Comparison of ENCODE assay signal across 1 cellular context in the genomic region with DNA sequence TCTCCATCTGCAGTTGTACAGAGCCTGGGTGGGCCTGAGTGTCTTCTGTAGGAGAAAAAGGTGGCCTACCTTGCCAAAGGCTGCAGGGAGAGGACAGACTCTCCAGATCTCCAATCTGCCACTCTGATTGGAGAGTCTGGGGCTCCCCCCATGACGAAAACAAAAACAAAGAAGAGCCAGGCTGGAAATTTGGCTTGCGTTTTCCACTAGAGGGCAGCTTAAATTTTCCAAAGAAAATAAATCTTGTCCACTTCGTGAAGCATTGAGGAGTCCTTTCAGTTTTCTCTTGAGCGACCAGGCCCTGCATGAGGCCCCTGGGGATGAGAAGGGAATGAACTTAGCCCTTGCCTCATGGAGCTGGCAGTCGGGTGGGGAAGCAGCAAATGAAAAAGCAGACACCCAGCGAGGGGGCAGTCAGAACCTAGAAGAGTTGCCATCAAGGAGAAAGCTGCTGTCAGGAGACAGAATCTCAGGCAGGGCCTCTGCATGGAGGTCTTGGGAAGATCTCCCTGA.
A peak's percentile ranks its signal among the peaks of the same experiment; 100 is the strongest.
TF ChIP-seq lines count a peak whose summit lies in the region.

No MANE protein-coding gene starts in this region.

TF ChIP-seq in HepG2, 621 proteins besides CTCF, POLR2A, EP300 and RAD21 (continued from another document and continues in another):
- TF ChIP-seq, protein P1, sequence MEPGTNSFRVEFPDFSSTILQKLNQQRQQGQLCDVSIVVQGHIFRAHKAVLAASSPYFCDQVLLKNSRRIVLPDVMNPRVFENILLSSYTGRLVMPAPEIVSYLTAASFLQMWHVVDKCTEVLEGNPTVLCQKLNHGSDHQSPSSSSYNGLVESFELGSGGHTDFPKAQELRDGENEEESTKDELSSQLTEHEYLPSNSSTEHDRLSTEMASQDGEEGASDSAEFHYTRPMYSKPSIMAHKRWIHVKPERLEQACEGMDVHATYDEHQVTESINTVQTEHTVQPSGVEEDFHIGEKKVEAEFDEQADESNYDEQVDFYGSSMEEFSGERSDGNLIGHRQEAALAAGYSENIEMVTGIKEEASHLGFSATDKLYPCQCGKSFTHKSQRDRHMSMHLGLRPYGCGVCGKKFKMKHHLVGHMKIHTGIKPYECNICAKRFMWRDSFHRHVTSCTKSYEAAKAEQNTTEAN (CRISPR knock-in tag; conservative IDR thresholded peaks at IDR 0.05): 0 out of 2 replicates have a peak, but pooled peaks have one; percentile 42
- TF ChIP-seq NRL (CRISPR knock-in tag; IDR thresholded peaks at IDR 0.05; ENCODE audit: borderline replicate concordance) (peak; percentile 83), ATF6 (CRISPR knock-in tag; conservative IDR thresholded peaks at IDR 0.05) (no peak), ZNF350 (CRISPR knock-in tag; IDR thresholded peaks at IDR 0.05; ENCODE audit: borderline replicate concordance, low read depth) (0 out of 2 replicates have a peak, but pooled peaks have one; percentile 40), RARA (CRISPR knock-in tag; IDR thresholded peaks at IDR 0.05) (no peak), ZNF44 (CRISPR knock-in tag; IDR thresholded peaks at IDR 0.05) (no peak), ZNF644 (CRISPR knock-in tag; IDR thresholded peaks at IDR 0.05; ENCODE audit: low read depth) (0 out of 2 replicates have a peak, but pooled peaks have one; percentile 27), ZNF703 (CRISPR knock-in tag; IDR thresholded peaks at IDR 0.05; ENCODE audit: borderline replicate concordance) (no peak), MTA3 (CRISPR knock-in tag; IDR thresholded peaks at IDR 0.05) (no peak), PCBP2 (optimal IDR thresholded peaks at IDR 0.05; ENCODE audit: low read depth, low read length, poor library complexity, severe bottlenecking) (no peak), ZSCAN9 (CRISPR knock-in tag; IDR thresholded peaks at IDR 0.05; ENCODE audit: borderline replicate concordance) (no peak), HNRNPL (IDR thresholded peaks at IDR 0.05; ENCODE audit: low read depth, low read length) (no peak), DZIP1 (CRISPR knock-in tag; IDR thresholded peaks at IDR 0.05) (0 out of 2 replicates have a peak, but pooled peaks have one; percentile 84), NFAT5 (CRISPR knock-in tag; IDR thresholded peaks at IDR 0.05) (0 out of 2 replicates have a peak, but pooled peaks have one; percentile 45), MED8 (CRISPR knock-in tag; IDR thresholded peaks at IDR 0.05; ENCODE audit: insufficient replicate concordance) (no peak), NKX3-1 (CRISPR knock-in tag; IDR thresholded peaks at IDR 0.05) (0 out of 2 replicates have a peak, but pooled peaks have one; percentile 6), ATAD3A (CRISPR knock-in tag; IDR thresholded peaks at IDR 0.05) (no peak), HNRNPUL1 (IDR thresholded peaks at IDR 0.05; ENCODE audit: low read depth, low read length) (no peak)
- TF ChIP-seq, protein P2, sequence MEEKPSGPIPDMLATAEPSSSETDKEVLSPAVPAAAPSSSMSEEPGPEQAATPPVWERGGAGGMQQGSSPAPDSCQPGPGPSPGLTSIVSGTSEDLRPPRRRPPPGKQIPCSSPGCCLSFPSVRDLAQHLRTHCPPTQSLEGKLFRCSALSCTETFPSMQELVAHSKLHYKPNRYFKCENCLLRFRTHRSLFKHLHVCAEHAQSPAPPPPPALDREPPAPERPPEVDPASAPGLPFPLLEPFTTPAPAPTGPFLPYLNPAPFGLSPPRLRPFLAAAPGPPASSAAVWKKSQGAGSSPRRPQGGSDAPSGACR (CRISPR knock-in tag; IDR thresholded peaks at IDR 0.05): no peak
- TF ChIP-seq, protein P3, sequence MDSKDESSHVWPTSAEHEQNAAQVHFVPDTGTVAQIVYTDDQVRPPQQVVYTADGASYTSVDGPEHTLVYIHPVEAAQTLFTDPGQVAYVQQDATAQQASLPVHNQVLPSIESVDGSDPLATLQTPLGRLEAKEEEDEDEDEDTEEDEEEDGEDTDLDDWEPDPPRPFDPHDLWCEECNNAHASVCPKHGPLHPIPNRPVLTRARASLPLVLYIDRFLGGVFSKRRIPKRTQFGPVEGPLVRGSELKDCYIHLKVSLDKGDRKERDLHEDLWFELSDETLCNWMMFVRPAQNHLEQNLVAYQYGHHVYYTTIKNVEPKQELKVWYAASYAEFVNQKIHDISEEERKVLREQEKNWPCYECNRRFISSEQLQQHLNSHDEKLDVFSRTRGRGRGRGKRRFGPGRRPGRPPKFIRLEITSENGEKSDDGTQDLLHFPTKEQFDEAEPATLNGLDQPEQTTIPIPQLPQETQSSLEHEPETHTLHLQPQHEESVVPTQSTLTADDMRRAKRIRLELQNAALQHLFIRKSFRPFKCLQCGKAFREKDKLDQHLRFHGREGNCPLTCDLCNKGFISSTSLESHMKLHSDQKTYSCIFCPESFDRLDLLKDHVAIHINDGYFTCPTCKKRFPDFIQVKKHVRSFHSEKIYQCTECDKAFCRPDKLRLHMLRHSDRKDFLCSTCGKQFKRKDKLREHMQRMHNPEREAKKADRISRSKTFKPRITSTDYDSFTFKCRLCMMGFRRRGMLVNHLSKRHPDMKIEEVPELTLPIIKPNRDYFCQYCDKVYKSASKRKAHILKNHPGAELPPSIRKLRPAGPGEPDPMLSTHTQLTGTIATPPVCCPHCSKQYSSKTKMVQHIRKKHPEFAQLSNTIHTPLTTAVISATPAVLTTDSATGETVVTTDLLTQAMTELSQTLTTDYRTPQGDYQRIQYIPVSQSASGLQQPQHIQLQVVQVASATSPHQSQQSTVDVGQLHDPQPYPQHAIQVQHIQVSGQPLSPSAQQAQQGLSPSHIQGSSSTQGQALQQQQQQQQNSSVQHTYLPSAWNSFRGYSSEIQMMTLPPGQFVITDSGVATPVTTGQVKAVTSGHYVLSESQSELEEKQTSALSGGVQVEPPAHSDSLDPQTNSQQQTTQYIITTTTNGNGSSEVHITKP (CRISPR knock-in tag; IDR thresholded peaks at IDR 0.05; ENCODE audit: low read depth): no peak
- TF ChIP-seq, protein P4, sequence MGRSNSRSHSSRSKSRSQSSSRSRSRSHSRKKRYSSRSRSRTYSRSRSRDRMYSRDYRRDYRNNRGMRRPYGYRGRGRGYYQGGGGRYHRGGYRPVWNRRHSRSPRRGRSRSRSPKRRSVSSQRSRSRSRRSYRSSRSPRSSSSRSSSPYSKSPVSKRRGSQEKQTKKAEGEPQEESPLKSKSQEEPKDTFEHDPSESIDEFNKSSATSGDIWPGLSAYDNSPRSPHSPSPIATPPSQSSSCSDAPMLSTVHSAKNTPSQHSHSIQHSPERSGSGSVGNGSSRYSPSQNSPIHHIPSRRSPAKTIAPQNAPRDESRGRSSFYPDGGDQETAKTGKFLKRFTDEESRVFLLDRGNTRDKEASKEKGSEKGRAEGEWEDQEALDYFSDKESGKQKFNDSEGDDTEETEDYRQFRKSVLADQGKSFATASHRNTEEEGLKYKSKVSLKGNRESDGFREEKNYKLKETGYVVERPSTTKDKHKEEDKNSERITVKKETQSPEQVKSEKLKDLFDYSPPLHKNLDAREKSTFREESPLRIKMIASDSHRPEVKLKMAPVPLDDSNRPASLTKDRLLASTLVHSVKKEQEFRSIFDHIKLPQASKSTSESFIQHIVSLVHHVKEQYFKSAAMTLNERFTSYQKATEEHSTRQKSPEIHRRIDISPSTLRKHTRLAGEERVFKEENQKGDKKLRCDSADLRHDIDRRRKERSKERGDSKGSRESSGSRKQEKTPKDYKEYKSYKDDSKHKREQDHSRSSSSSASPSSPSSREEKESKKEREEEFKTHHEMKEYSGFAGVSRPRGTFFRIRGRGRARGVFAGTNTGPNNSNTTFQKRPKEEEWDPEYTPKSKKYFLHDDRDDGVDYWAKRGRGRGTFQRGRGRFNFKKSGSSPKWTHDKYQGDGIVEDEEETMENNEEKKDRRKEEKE (IDR thresholded peaks at IDR 0.05): no peak
- TF ChIP-seq, protein P5, sequence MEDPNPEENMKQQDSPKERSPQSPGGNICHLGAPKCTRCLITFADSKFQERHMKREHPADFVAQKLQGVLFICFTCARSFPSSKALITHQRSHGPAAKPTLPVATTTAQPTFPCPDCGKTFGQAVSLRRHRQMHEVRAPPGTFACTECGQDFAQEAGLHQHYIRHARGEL (CRISPR knock-in tag; IDR thresholded peaks at IDR 0.05): no peak
- TF ChIP-seq, protein P6, sequence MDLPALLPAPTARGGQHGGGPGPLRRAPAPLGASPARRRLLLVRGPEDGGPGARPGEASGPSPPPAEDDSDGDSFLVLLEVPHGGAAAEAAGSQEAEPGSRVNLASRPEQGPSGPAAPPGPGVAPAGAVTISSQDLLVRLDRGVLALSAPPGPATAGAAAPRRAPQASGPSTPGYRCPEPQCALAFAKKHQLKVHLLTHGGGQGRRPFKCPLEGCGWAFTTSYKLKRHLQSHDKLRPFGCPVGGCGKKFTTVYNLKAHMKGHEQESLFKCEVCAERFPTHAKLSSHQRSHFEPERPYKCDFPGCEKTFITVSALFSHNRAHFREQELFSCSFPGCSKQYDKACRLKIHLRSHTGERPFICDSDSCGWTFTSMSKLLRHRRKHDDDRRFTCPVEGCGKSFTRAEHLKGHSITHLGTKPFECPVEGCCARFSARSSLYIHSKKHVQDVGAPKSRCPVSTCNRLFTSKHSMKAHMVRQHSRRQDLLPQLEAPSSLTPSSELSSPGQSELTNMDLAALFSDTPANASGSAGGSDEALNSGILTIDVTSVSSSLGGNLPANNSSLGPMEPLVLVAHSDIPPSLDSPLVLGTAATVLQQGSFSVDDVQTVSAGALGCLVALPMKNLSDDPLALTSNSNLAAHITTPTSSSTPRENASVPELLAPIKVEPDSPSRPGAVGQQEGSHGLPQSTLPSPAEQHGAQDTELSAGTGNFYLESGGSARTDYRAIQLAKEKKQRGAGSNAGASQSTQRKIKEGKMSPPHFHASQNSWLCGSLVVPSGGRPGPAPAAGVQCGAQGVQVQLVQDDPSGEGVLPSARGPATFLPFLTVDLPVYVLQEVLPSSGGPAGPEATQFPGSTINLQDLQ (CRISPR knock-in tag; IDR thresholded peaks at IDR 0.05): no peak
